In the genomic region with DNA sequence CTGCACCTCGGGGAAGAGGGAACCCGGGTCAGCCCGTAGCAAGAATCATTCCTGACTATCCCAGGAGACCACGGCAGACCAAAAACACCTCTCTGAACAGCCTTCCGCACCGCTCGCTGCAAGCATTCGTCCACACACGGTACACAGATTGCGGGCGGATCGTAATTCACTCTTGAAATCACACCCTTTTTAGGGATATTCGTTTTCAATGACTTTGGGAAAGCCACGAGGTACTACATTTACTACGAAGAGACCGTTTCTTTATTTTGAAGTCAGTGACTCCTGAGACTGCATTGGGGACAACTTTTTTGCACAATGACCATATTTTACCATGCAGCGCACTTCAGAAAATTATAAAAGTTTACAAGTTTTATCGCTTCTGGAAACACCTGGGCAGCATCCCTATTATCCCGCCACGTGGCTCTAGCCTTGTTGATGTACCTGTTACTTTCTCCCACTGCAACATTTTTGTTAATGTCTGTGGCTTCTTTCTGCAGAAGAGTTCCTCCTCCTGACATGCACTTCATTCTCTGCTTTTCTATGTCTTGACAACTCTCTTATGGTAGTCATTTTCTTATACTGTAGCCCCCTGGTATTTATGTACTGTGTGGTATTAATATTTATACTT, we compare ENCODE assay signal across 8 cellular contexts. TPM values are rescaled to one million over a fixed set of nuclear protein-coding genes. Genes with fewer than 3 reads are reported as not detected.
DNase-seq lines count a peak whose midpoint lies in the region; ATAC-seq, FAIRE-seq and TF ChIP-seq lines count a peak whose summit lies in the region.

No MANE protein-coding gene starts in this region.

- H3K36me3 Mint-ChIP-seq in IgD-negative memory B cell = peaks cover 2% of the 10 kb centered on the region

- H3K36me3 ChIP-seq in HepG2 (replicated peaks in 1 of 2; ENCODE audit: control insufficient read depth in 1 of 2, insufficient read depth in 2 of 2, low read length in 2 of 2) (no peaks in the 10 kb centered on the region), testis (ENCODE audit: low read depth, missing control alignments) (no peaks in the 10 kb centered on the region)

- H3K9me3 Mint-ChIP-seq in IgD-negative memory B cell = peaks cover 0 to 1% (median 0%) of the 10 kb centered on the region in 3 donors

- TF ChIP-seq CTCF in astrocyte of the spinal cord (IDR thresholded peaks at IDR 0.05; ENCODE audit: low read depth, low read length) = no peak
- TF ChIP-seq CTCF in HepG2 (CRISPR knock-in tag; IDR thresholded peaks at IDR 0.05) = no peak
- TF ChIP-seq CTCF in testis (IDR thresholded peaks at IDR 0.05) = no peak

- H2AFZ ChIP-seq in HepG2 (ENCODE audit: low read length) = no peak overlapping the region

- TF ChIP-seq EP300 in HepG2 (IDR thresholded peaks at IDR 0.05; ENCODE audit: low read depth in 2 of 2, low read length in 2 of 2) = no peak
- TF ChIP-seq EP300 in HepG2 (CRISPR knock-in tag; IDR thresholded peaks at IDR 0.05; ENCODE audit: borderline replicate concordance) = no peak

- peak; percentile 75 for DNase-seq in ELF-1 (ENCODE audit: low read depth, low spot score)
- DNase-seq in astrocyte of the spinal cord (ENCODE audit: low read depth, low spot score) = no peak
- DNase-seq in HepG2 (ENCODE audit: low spot score) = no peak
- DNase-seq in testis = peak; percentile 81
- no peak for DNase-seq in activated CD4-positive, CD25-positive, alpha-beta regulatory T cell (lab: John Stamatoyannopoulos, UW)
- no peak for DNase-seq in erythroblast (lab: John Stamatoyannopoulos, UW)

- H3K4me3 Mint-ChIP-seq in IgD-negative memory B cell = peak overlapping the region; percentile 87 to 96 (median 92)

- H3K4me3 ChIP-seq in astrocyte of the spinal cord (ENCODE audit: low read depth, low read length) (peak overlapping the region; percentile 68), HepG2 (replicated peaks in 1 of 3; ENCODE audit: insufficient read depth in 1 of 3, low read depth in 2 of 3, low read length in 3 of 3) (peak overlapping the region in 2 of 3 experiments; percentile 40 to 48; a peak in 3 of 6 replicates), testis (peak overlapping the region; percentile 95 to 96)

- H3K79me2 ChIP-seq in HepG2 (ENCODE audit: insufficient read depth, low read length) = no peaks in the 10 kb centered on the region

- TF ChIP-seq POLR2A in HepG2 (IDR thresholded peaks at IDR 0.05; ENCODE audit: insufficient read depth in 1 of 2, low read depth in 2 of 2, low read length in 2 of 2) = no peak
- no peak for TF ChIP-seq POLR2A in testis (IDR thresholded peaks at IDR 0.05)
- no peak for TF ChIP-seq POLR2A in erythroblast (IDR thresholded peaks at IDR 0.05; ENCODE audit: low read length)

- ATAC-seq in HepG2 = no peak
- no peak for ATAC-seq in HG02588 (IDR thresholded peaks at IDR 0.05; ENCODE audit: unreplicated experiment)

- no peak overlapping the region for H3K9ac ChIP-seq in HepG2 (ENCODE audit: insufficient read depth, low read depth, low read length)

- no peaks in the 10 kb centered on the region for H3K27me3 Mint-ChIP-seq in IgD-negative memory B cell

- peak overlapping the region; percentile 58 for H3K4me2 ChIP-seq in HepG2 (ENCODE audit: low read depth, low read length)

- 56% methylated on average over 20 of the region's 20 CpGs for WGBS in HepG2 (ENCODE audit: low lambda C conversion rate)
- 2 to 6% methylated on average over 18 to 20 of the region's 20 CpGs for WGBS in testis, 2 donors

- H4K20me1 ChIP-seq in HepG2 (ENCODE audit: insufficient read depth, low read length) = no peaks in the 10 kb centered on the region

- no peak for TF ChIP-seq RAD21 in HepG2 (CRISPR knock-in tag; IDR thresholded peaks at IDR 0.05)

- H3K4me1 ChIP-seq in HepG2 (ENCODE audit: insufficient read depth, low read length) = peaks cover 5% of the 10 kb centered on the region; the same call in 1 of the 2 replicates
- H3K4me1 ChIP-seq in testis = peaks cover 16% of the 10 kb centered on the region

- H3K27ac Mint-ChIP-seq in IgD-negative memory B cell = peak overlapping the region; percentile 73 to 97 (median 92)

- POLR2A ChIA-PET in HepG2 (lab: Yijun Ruan, JAX) = no interaction called here

- FAIRE-seq in HepG2 (lab: Jason Lieb, UNC) = no peak

- CTCF ChIA-PET in HepG2 (lab: Yijun Ruan, JAX; ENCODE audit: low intra/inter-chr PET ratio, low total read pairs) = no interaction called here

- BruUV-seq in HepG2 (replicated peaks; lab: Mats Ljungman, UMichigan) = no TSS peak

- no peaks in the 10 kb centered on the region for H3K9me3 ChIP-seq in HepG2 (ENCODE audit: low read length)
- H3K9me3 ChIP-seq in testis = no peaks in the 10 kb centered on the region

- H3K27me3 ChIP-seq in HepG2 (ENCODE audit: control insufficient read depth in 1 of 2, insufficient read depth in 2 of 2, low read length in 2 of 2) (peaks cover 3 to 31% of the 10 kb centered on the region in 2 experiments; a peak in 4 of 5 replicates), testis (no peaks in the 10 kb centered on the region)

- in situ Hi-C loops in astrocyte of the spinal cord (cut with HindIII; ENCODE audit: low sequenced_read_pairs) (no loop called here), HepG2 (cut with HindIII; ENCODE audit: extremely low pct_ligation_motif_present, low pct_unique_long_range_greater_than_20kb) (no loop called here)

- peaks cover 16 to 32% (median 26%) of the 10 kb centered on the region in 3 donors for H3K4me1 Mint-ChIP-seq in IgD-negative memory B cell

- intact Hi-C loops in HepG2 (cut with micrococcal nuclease; ENCODE audit: unreplicated experiment) (loop anchor here (10.0 kb wide), 1 partner anchor 194 kb away; no protein-coding TSS in a partner anchor), testis (cut with DNase I; ENCODE audit: low total_unique reads) (no loop called here)

- H3K27ac ChIP-seq in HepG2 (ENCODE audit: extremely low read length, insufficient read depth, low read length) (no peak overlapping the region), testis (peak overlapping the region; percentile 98 to 99)

TF ChIP-seq in HepG2, 621 proteins besides CTCF, POLR2A, EP300 and RAD21 (continues in another document):
- TF ChIP-seq ZNF816 (CRISPR knock-in tag; IDR thresholded peaks at IDR 0.05; ENCODE audit: borderline replicate concordance) (no peak), RBAK (CRISPR knock-in tag; IDR thresholded peaks at IDR 0.05) (no peak), KDM5B (CRISPR knock-in tag; IDR thresholded peaks at IDR 0.05; ENCODE audit: borderline replicate concordance) (no peak), ZNF230 (CRISPR knock-in tag; IDR thresholded peaks at IDR 0.05) (no peak)
- TF ChIP-seq, protein P1, sequence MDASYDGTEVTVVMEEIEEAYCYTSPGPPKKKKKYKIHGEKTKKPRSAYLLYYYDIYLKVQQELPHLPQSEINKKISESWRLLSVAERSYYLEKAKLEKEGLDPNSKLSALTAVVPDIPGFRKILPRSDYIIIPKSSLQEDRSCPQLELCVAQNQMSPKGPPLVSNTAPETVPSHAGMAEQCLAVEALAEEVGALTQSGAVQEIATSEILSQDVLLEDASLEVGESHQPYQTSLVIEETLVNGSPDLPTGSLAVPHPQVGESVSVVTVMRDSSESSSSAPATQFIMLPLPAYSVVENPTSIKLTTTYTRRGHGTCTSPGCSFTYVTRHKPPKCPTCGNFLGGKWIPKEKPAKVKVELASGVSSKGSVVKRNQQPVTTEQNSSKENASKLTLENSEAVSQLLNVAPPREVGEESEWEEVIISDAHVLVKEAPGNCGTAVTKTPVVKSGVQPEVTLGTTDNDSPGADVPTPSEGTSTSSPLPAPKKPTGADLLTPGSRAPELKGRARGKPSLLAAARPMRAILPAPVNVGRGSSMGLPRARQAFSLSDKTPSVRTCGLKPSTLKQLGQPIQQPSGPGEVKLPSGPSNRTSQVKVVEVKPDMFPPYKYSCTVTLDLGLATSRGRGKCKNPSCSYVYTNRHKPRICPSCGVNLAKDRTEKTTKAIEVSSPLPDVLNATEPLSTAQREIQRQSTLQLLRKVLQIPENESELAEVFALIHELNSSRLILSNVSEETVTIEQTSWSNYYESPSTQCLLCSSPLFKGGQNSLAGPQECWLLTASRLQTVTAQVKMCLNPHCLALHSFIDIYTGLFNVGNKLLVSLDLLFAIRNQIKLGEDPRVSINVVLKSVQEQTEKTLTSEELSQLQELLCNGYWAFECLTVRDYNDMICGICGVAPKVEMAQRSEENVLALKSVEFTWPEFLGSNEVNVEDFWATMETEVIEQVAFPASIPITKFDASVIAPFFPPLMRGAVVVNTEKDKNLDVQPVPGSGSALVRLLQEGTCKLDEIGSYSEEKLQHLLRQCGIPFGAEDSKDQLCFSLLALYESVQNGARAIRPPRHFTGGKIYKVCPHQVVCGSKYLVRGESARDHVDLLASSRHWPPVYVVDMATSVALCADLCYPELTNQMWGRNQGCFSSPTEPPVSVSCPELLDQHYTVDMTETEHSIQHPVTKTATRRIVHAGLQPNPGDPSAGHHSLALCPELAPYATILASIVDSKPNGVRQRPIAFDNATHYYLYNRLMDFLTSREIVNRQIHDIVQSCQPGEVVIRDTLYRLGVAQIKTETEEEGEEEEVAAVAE (CRISPR knock-in tag; IDR thresholded peaks at IDR 0.05; ENCODE audit: borderline replicate concordance) = no peak

RNA-seq across cellular contexts. Expression of a gene that starts 1.2 kb away (rescaled TPM):
- polyA plus RNA-seq in IgD-negative memory B cell = 1.0 TPM
- total RNA-seq in HepG2 (2016; rRNA removed; fragmentation: Illumina TruSeq; extraction: Trizol) = 0.07 and 0.22 TPM in 2 replicates
- 0.18 and 0.61 TPM in 2 replicates for total RNA-seq in HepG2 (2016; cell fraction: cytosol; rRNA removed; fragmentation: Illumina TruSeq; extraction: Trizol; ENCODE audit: low read depth)
- total RNA-seq in HepG2 (2016; cell fraction: insoluble cytoplasmic fraction; rRNA removed; fragmentation: Illumina TruSeq; extraction: Trizol) = 0.13 and 0.15 TPM in 2 replicates
- 0.19 and 0.21 TPM in 2 replicates for total RNA-seq in HepG2 (2016; cell fraction: membrane; rRNA removed; fragmentation: Illumina TruSeq; extraction: Trizol)
- 0.25 and 0.28 TPM in 2 replicates for total RNA-seq in HepG2 (2016; cell fraction: nucleus; rRNA removed; fragmentation: Illumina TruSeq; extraction: Trizol)
- polyA plus RNA-seq in HepG2 (2011; rRNA removed) = 0.04 and 0.07 TPM in 2 replicates
- 0.01 and 0.04 TPM in 2 replicates for polyA plus RNA-seq in HepG2 (2011; cell fraction: cytosol; rRNA removed)
- polyA plus RNA-seq in HepG2 (2011; cell fraction: nucleus; rRNA removed) = 0.06 and 0.07 TPM in 2 replicates
- 0.08 and 0.12 TPM in 2 replicates for polyA plus RNA-seq in HepG2 (2012)
- polyA plus RNA-seq in HepG2 (2016; cell fraction: cytosol; fragmentation: Illumina TruSeq; extraction: Trizol; ENCODE audit: low read depth) = not detected in 2 replicates
- polyA plus RNA-seq in HepG2 (2016; cell fraction: insoluble cytoplasmic fraction; fragmentation: Illumina TruSeq; extraction: Trizol; ENCODE audit: low read depth) = 0.30 TPM in 1 of 2 replicates, not detected in the other
- not detected in 2 replicates for polyA plus RNA-seq in HepG2 (2016; cell fraction: membrane; fragmentation: Illumina TruSeq; extraction: Trizol; ENCODE audit: low read depth)
- polyA plus RNA-seq in HepG2 (2016; cell fraction: nucleus; fragmentation: Illumina TruSeq; extraction: Trizol; ENCODE audit: insufficient read depth, low read depth) = 0.13 TPM in 1 of 2 replicates, not detected in the other
- polyA minus RNA-seq in HepG2 (2011; rRNA and poly(A)+ RNA removed; ENCODE audit: low replicate concordance) = 0.06 and 0.26 TPM in 2 replicates
- 0.20 TPM in 1 of 2 replicates, not detected in the other for polyA minus RNA-seq in HepG2 (2011; cell fraction: cytosol; rRNA and poly(A)+ RNA removed)
- polyA minus RNA-seq in HepG2 (2011; cell fraction: nucleus; rRNA and poly(A)+ RNA removed) = 0.26 and 0.75 TPM in 2 replicates
- total RNA-seq in testis = 10 to 100 TPM; 61.8 to 70.9 TPM
- 32.3 TPM for polyA plus RNA-seq in testis (ENCODE audit: insufficient read depth, low read depth, low replicate concordance)

Comparison
In these comparisons a context has a peak if more than half of its experiments do, and no peak if none do; other contexts are left out.
1. DNase-seq: peak in ELF-1 (single experiment) and testis (single experiment); none in astrocyte of the spinal cord (single experiment), HepG2 (single experiment), activated CD4-positive, CD25-positive, alpha-beta regulatory T cell (0 of 4) and erythroblast (0 of 2).
2. H3K4me3 ChIP-seq: peak in every context shown above with its lines; median percentile 96 in testis; 68 in astrocyte of the spinal cord; 44 in HepG2.
3. RNA of a gene that starts 1.2 kb away (polyA plus RNA-seq): 32.3 TPM in testis (single experiment); 1.0 TPM in IgD-negative memory B cell (single experiment) and 0.01 to 0.30 TPM in HepG2; every median in the first group is over 10 times any median in the second.